12 cellular contexts compared by ENCODE assay signal in the genomic region with DNA sequence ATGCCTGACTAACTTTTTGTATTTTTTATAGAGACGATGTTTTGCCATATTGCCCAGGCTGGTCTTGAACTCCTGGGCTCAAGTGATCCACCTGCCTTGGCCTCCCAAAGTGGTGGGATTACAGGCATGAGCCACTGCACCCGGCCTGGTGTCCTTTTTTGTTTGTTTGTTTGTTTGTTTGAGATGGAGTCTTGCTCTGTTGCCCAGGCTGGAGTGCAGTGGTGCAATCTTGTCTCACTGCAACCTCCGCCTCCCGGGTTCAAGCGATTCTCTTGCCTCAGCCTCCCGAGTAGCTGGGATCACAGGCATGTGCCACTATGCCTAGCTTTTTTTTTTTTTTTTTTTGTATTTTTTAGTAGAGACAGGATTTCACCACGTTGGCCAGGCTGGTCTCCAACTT. TPM values are rescaled to one million over a fixed set of nuclear protein-coding genes. Genes with fewer than 3 reads are reported as not detected.
A peak's percentile ranks its signal among the peaks of the same experiment; 100 is the strongest.
DNase-seq lines count a peak whose midpoint lies in the region; ATAC-seq and TF ChIP-seq lines count a peak whose summit lies in the region.
"Not testable (repeated sequence)": the region's sequence is repeated elsewhere in the genome, so short reads cannot be mapped to it uniquely, and the experiment has no call there.
"Had no signal": no experiment of that assay in that cellular context is flagged by ENCODE, and none has a peak within 500 bp of the region (broad histone marks: within the 10 kb centered on the region; RNA-seq: fewer than 3 reads in every experiment).

No MANE protein-coding gene starts in this region.

- not testable (repeated sequence) for H3K4me3 Mint-ChIP-seq in WTC11; stimulated activated effector memory CD8-positive, alpha-beta T cell treated with anti-CD3 and anti-CD28 coated beads, Interleukin-12 subunit alpha, Interleukin-12 subunit beta, amount 100 ng/mL, for 72 hours
- peak overlapping the region; percentile 90 for H3K4me3 Mint-ChIP-seq in neural progenitor cell

- H2AFZ ChIP-seq in hepatocyte; neural progenitor cell (replicated peaks): not testable (repeated sequence)

- POLR2A ChIA-PET in HEK293 (lab: Yijun Ruan, JAX) (interaction anchor here (0.6 to 0.7 kb wide), 2 partner anchors 62 to 82 kb away, joined by 3 to 4 read pairs; no protein-coding TSS in a partner anchor), WTC11 (lab: Charles Lee) (interaction anchor here (0.6 kb wide), 2 partner anchors 50 to 75 kb away, joined by 3 read pairs; no protein-coding TSS in a partner anchor)

- not testable (repeated sequence) for H3K27me3 ChIP-seq in body of pancreas; hepatocyte; muscle layer of colon (ENCODE audit: control insufficient read depth in 1 of 2, insufficient read depth in 2 of 2, low read length in 2 of 2); neural progenitor cell

- H3F3A ChIP-seq in neural progenitor cell (ENCODE audit: low read depth): peaks cover 88% of the 10 kb centered on the region

- not testable (repeated sequence) for H3K9ac ChIP-seq in muscle layer of colon (ENCODE audit: low read length); neural progenitor cell

- peaks cover 18% of the 10 kb centered on the region for H3K27me3 Mint-ChIP-seq in WTC11 (ENCODE audit: low read depth)
- H3K27me3 Mint-ChIP-seq in neural progenitor cell (ENCODE audit: insufficient read depth, low read depth): not testable (repeated sequence)

- WGBS in body of pancreas, 2 donors: 70 to 72% methylated on average over 7 of the region's 7 CpGs
- WGBS in hepatocyte (ENCODE audit: low lambda C conversion rate, missing lambda C conversion rate): 91% methylated on average over 7 of the region's 7 CpGs

- H3K27ac Mint-ChIP-seq in WTC11: not testable (repeated sequence)
- H3K27ac Mint-ChIP-seq in neural progenitor cell: peak overlapping the region; percentile 100
- H3K27ac Mint-ChIP-seq in stimulated activated effector memory CD8-positive, alpha-beta T cell treated with anti-CD3 and anti-CD28 coated beads, Interleukin-12 subunit alpha, Interleukin-12 subunit beta, amount 100 ng/mL, for 72 hours: peak overlapping the region; percentile 29

- H3K4me1 ChIP-seq in HEK293 (ENCODE audit: control insufficient read depth, insufficient read depth, low read length) (peaks cover 23% of the 10 kb centered on the region), body of pancreas (peaks cover 78% of the 10 kb centered on the region), hepatocyte (ENCODE audit: insufficient read depth) (peaks cover 45% of the 10 kb centered on the region), muscle layer of colon (ENCODE audit: insufficient read depth, low read length) (peaks cover 72% of the 10 kb centered on the region), neural progenitor cell (peaks cover 95% of the 10 kb centered on the region)

- H3K9me3 Mint-ChIP-seq in WTC11; neural progenitor cell; stimulated activated effector memory CD8-positive, alpha-beta T cell treated with anti-CD3 and anti-CD28 coated beads, Interleukin-12 subunit alpha, Interleukin-12 subunit beta, amount 100 ng/mL, for 72 hours: not testable (repeated sequence)

- H4K20me1 ChIP-seq in hepatocyte (ENCODE audit: insufficient read depth, poor library complexity, severe bottlenecking); neural progenitor cell (ENCODE audit: low read depth): not testable (repeated sequence)

- H3K9me2 ChIP-seq in hepatocyte (replicated peaks; ENCODE audit: insufficient read depth): not testable (repeated sequence)

- peaks cover 0 to 23% of the 10 kb centered on the region in 2 experiments; a peak in 1 of 3 replicates for H3K36me3 ChIP-seq in HEK293 (ENCODE audit: control insufficient read depth in 2 of 2, insufficient read depth in 1 of 2, low read length in 2 of 2)
- H3K36me3 ChIP-seq in body of pancreas (replicated peaks in 1 of 2; ENCODE audit: insufficient read depth in 1 of 2, low read depth in 2 of 2): peaks cover 0 to 12% of the 10 kb centered on the region in 2 donors
- not testable (repeated sequence) for H3K36me3 ChIP-seq in hepatocyte (replicated peaks; ENCODE audit: insufficient read depth, low read depth); neural progenitor cell
- H3K36me3 ChIP-seq in muscle layer of colon (ENCODE audit: insufficient read depth, low read length): peaks cover 24% of the 10 kb centered on the region

- H3K27ac ChIP-seq in HEK293 (ENCODE audit: extremely low read depth, low read depth, low read length): not testable (repeated sequence)
- H3K27ac ChIP-seq in body of pancreas (peak overlapping the region in 3 of 4 donors; percentile 69 to 86 (median 83)), hepatocyte (peak overlapping the region; percentile 95), muscle layer of colon (ENCODE audit: low read depth, low read length) (peak overlapping the region; percentile 79), neural progenitor cell (peak overlapping the region; percentile 99)

- intact Hi-C loops in body of pancreas (cut with DNase I): not testable (repeated sequence)

- H3K4me2 ChIP-seq in hepatocyte: not testable (repeated sequence)
- peak overlapping the region; percentile 90 for H3K4me2 ChIP-seq in neural progenitor cell

- TF ChIP-seq CTCF in HEK293 (tag by site-specific recombination; IDR thresholded peaks at IDR 0.05); WTC11 (IDR thresholded peaks at IDR 0.05); body of pancreas (IDR thresholded peaks at IDR 0.05); hepatocyte (IDR thresholded peaks at IDR 0.05; ENCODE audit: poor library complexity); neural progenitor cell (IDR thresholded peaks at IDR 0.05): not testable (repeated sequence)

- H3K79me2 ChIP-seq in hepatocyte: not testable (repeated sequence)
- peaks cover 35% of the 10 kb centered on the region for H3K79me2 ChIP-seq in neural progenitor cell (ENCODE audit: low read depth)

- not testable (repeated sequence) for H3K4me3 ChIP-seq in HEK293 (ENCODE audit: low read depth, low read length); body of pancreas; hepatocyte; muscle layer of colon (ENCODE audit: low read depth in 1 of 2, low read length in 2 of 2)
- peak overlapping the region; percentile 53 for H3K4me3 ChIP-seq in neural progenitor cell

- ATAC-seq in WTC11; body of pancreas; stimulated activated effector memory CD8-positive, alpha-beta T cell treated with anti-CD3 and anti-CD28 coated beads, Interleukin-12 subunit alpha, Interleukin-12 subunit beta, amount 100 ng/mL, for 72 hours: not testable (repeated sequence)

- not testable (repeated sequence) for TF ChIP-seq POLR2A in body of pancreas (IDR thresholded peaks at IDR 0.05)

- not testable (repeated sequence) for H3K9me3 ChIP-seq in HEK293 (ENCODE audit: control insufficient read depth, insufficient read depth, low read depth, low read length); body of pancreas; hepatocyte (ENCODE audit: low read depth); muscle layer of colon (ENCODE audit: low read length); neural progenitor cell (ENCODE audit: low read depth)

- H3K4me1 Mint-ChIP-seq in WTC11: peaks cover 44% of the 10 kb centered on the region
- peaks cover 50% of the 10 kb centered on the region for H3K4me1 Mint-ChIP-seq in neural progenitor cell
- H3K4me1 Mint-ChIP-seq in stimulated activated effector memory CD8-positive, alpha-beta T cell treated with anti-CD3 and anti-CD28 coated beads, Interleukin-12 subunit alpha, Interleukin-12 subunit beta, amount 100 ng/mL, for 72 hours: peaks cover 19% of the 10 kb centered on the region

- CTCF ChIA-PET in HEK293 (lab: Yijun Ruan, JAX) (interaction anchor here (0.5 to 2.8 kb wide), 5 partner anchors 8 to 45 kb away, joined by 4 to 17 read pairs (median 7); no protein-coding TSS in a partner anchor), WTC11 (lab: Charles Lee) (interaction anchor here (0.7 to 2.6 kb wide), 2 partner anchors 25 to 29 kb away, joined by 4 to 15 read pairs; a partner anchor contains a TSS)

- not testable (repeated sequence) for DNase-seq in WTC11 (ENCODE audit: low spot score); body of pancreas; hepatocyte (ENCODE audit: low spot score); neural progenitor cell (ENCODE audit: low spot score); stimulated activated effector memory CD8-positive, alpha-beta T cell treated with anti-CD3 and anti-CD28 coated beads, Interleukin-12 subunit alpha, Interleukin-12 subunit beta, amount 100 ng/mL, for 72 hours (ENCODE audit: low spot score in 2 of 2)

- peaks cover 14% of the 10 kb centered on the region for H3K36me3 Mint-ChIP-seq in WTC11
- peaks cover 12% of the 10 kb centered on the region for H3K36me3 Mint-ChIP-seq in neural progenitor cell
- H3K36me3 Mint-ChIP-seq in stimulated activated effector memory CD8-positive, alpha-beta T cell treated with anti-CD3 and anti-CD28 coated beads, Interleukin-12 subunit alpha, Interleukin-12 subunit beta, amount 100 ng/mL, for 72 hours: peaks cover 28% of the 10 kb centered on the region

TF ChIP-seq in HEK293, 187 proteins besides CTCF, POLR2A, EP300 and RAD21:
- TF ChIP-seq ZNF121 (tag by site-specific recombination; IDR thresholded peaks at IDR 0.05): peak; percentile 87
TF ChIP-seq in HEK293: peak in this region for 1; not testable (repeated sequence) for 186.

RNA-seq across cellular contexts. Expression of a gene that starts 10.0 kb away (rescaled TPM):
- total RNA-seq in WTC11 (2021): 0.13 TPM in 1 of 3 replicates, not detected in the others
- total RNA-seq in body of pancreas: not detected
- 0.07 TPM in 1 of 2 replicates, not detected in the other for total RNA-seq in hepatocyte
- polyA plus RNA-seq in hepatocyte: not detected in 2 replicates
- total RNA-seq in neural progenitor cell (ENCODE audit: low replicate concordance): not detected in 2 replicates
- total RNA-seq: CD4-positive, CD25-positive, alpha-beta regulatory T cell; H1; H9; HepG2 had no signal
- polyA plus RNA-seq: CD4-positive, CD25-positive, alpha-beta regulatory T cell; CD8-positive, alpha-beta memory T cell; HepG2 had no signal

RNA-seq across cellular contexts. Expression of a gene that starts 29.3 kb away (rescaled TPM):
- 98.2 to 116 TPM (median 115 TPM) in 3 replicates for total RNA-seq in WTC11 (2021)
- total RNA-seq in body of pancreas: 10 to 100 TPM; 34.3 to 71.3 TPM
- total RNA-seq in hepatocyte: 164 and 220 TPM in 2 replicates
- polyA plus RNA-seq in hepatocyte: 207 and 224 TPM in 2 replicates
- total RNA-seq in neural progenitor cell (ENCODE audit: low replicate concordance): 197 and 219 TPM in 2 replicates

RNA-seq across cellular contexts. Expression of a gene that starts 30.3 kb away (rescaled TPM):
- total RNA-seq in WTC11 (2021) (18.4 to 23.5 TPM (median 22.2 TPM) in 3 replicates), body of pancreas (1 to 10 TPM; 3.1 to 7.3 TPM), hepatocyte (2.2 and 5.6 TPM in 2 replicates), neural progenitor cell (ENCODE audit: low replicate concordance) (6.2 and 7.2 TPM in 2 replicates)
- 4.2 and 4.6 TPM in 2 replicates for polyA plus RNA-seq in hepatocyte
- polyA plus RNA-seq: CD8-positive, alpha-beta memory T cell had no signal

RNA-seq across cellular contexts. Expression of a gene that starts 53.5 kb away (rescaled TPM):
- 2.4 to 3.0 TPM (median 3.0 TPM) in 3 replicates for total RNA-seq in WTC11 (2021)
- under 1 TPM in 1 of 2 donors, not detected in 1; 0.26 TPM for total RNA-seq in body of pancreas
- total RNA-seq in hepatocyte: 0.44 TPM in 1 of 2 replicates, not detected in the other
- 0.83 TPM in 1 of 2 replicates, not detected in the other for polyA plus RNA-seq in hepatocyte
- total RNA-seq in neural progenitor cell (ENCODE audit: low replicate concordance): 2.8 and 4.3 TPM in 2 replicates
- total RNA-seq: CD8-positive, alpha-beta memory T cell had no signal
- polyA plus RNA-seq: CD8-positive, alpha-beta memory T cell had no signal
